In genomic region chr2:178365116-178365515, GRCh38 we compare ENCODE assay signal across 9 cellular contexts.
"Had no signal": no experiment of that assay in that cellular context is flagged by ENCODE, and none has a peak within 500 bp of the region (broad histone marks: within the 10 kb centered on the region; RNA-seq: fewer than 3 reads in every experiment).

No MANE protein-coding gene starts in this region.

- H3K36me3 ChIP-seq: HAP-1 had no signal

- H2AFZ ChIP-seq: GM23248 had no signal

- H3K4me3 ChIP-seq: GM23248, HAP-1 had no signal

- H3K4me1 ChIP-seq: HAP-1 had no signal

- ATAC-seq: HCT116 had no signal

- H3K9me3 ChIP-seq: HAP-1 had no signal

- DNase-seq: GM23248, GOT3, H7, HFFc6, Kasumi-1, KG1 had no signal

- H3K9ac ChIP-seq: GM23248 had no signal

- H3K27ac ChIP-seq: GM23248, HL-60 had no signal
